In the genomic region with DNA sequence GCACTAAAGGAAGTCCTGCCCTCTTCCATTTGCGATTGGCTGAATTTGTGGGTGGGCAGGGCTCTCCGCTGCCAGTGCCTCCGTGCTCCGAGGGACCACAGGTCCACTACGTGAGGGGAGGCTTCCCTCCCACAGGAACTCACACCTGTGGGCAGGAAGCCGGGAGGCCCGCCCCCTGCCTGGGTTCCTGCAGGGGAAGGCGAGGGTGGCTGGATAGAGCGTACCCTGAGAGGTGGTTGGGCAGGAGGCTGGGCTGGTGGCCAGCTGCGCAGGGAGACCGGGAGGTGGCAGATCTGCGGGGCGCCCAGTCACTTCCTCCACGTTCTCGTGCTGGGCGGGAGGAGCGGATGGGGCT, we compare ENCODE assay signal across 12 cellular contexts. TPM values are rescaled to one million over a fixed set of nuclear protein-coding genes. Genes with fewer than 3 reads are reported as not detected.
DNase-seq lines count a peak whose midpoint lies in the region; ATAC-seq and TF ChIP-seq lines count a peak whose summit lies in the region.
"Had no signal": no experiment of that assay in that cellular context is flagged by ENCODE, and none has a peak within 500 bp of the region (broad histone marks: within the 10 kb centered on the region; RNA-seq: fewer than 3 reads in every experiment).

No MANE protein-coding gene starts in this region.

- no peak overlapping the region for H3K27ac ChIP-seq in esophagus squamous epithelium
- H3K27ac ChIP-seq: 22Rv1 had no signal

- peaks cover 4% of the 10 kb centered on the region for H3K4me1 Mint-ChIP-seq in T-helper 17 cell
- H3K4me1 Mint-ChIP-seq in stimulated activated naive B cell treated with anti-CD40 and anti-IgM and Interleukin-4, amounts not matched to agents 10 μg/mL and 1 μg/mL and 100 μg/mL, for 72 hours, result peaks cover 6 to 7% of the 10 kb centered on the region in 2 donors

- TF ChIP-seq CTCF in esophagus squamous epithelium (IDR thresholded peaks at IDR 0.05), result no peak

- intact Hi-C loops in esophagus squamous epithelium (cut with DNase I), result no loop called here

- peaks cover 0 to 4% (median 0%) of the 10 kb centered on the region in 3 donors for H3K4me1 ChIP-seq in esophagus squamous epithelium

- no peaks in the 10 kb centered on the region for H3K27me3 ChIP-seq in esophagus squamous epithelium

- no peak overlapping the region for H3K4me3 ChIP-seq in esophagus squamous epithelium

- peak overlapping the region; percentile 60 for H3K27ac Mint-ChIP-seq in T-helper 17 cell
- H3K27ac Mint-ChIP-seq in stimulated activated naive B cell treated with anti-CD40 and anti-IgM and Interleukin-4, amounts not matched to agents 10 μg/mL and 1 μg/mL and 100 μg/mL, for 72 hours, result peak overlapping the region; percentile 90

- 94 to 98% methylated on average over 8 to 13 of the region's 17 CpGs for WGBS in esophagus squamous epithelium, 2 donors

- TF ChIP-seq POLR2A in esophagus squamous epithelium (IDR thresholded peaks at IDR 0.05), result no peak

- H3K36me3 ChIP-seq in esophagus squamous epithelium, result peaks cover 0 to 25% (median 6%) of the 10 kb centered on the region in 3 donors

- H3K27me3 Mint-ChIP-seq in T-helper 17 cell, result no peaks in the 10 kb centered on the region
- no peaks in the 10 kb centered on the region for H3K27me3 Mint-ChIP-seq in stimulated activated naive B cell treated with anti-CD40 and anti-IgM and Interleukin-4, amounts not matched to agents 10 μg/mL and 1 μg/mL and 100 μg/mL, for 72 hours

- peak; percentile 80 for ATAC-seq in T-helper 17 cell
- peak; percentile 31 to 43 for ATAC-seq in stimulated activated naive B cell treated with anti-CD40 and anti-IgM and Interleukin-4, amounts not matched to agents 10 μg/mL and 1 μg/mL and 100 μg/mL, for 72 hours (replicated peaks)

- H3K36me3 Mint-ChIP-seq in T-helper 17 cell (ENCODE audit: low read depth), result no peaks in the 10 kb centered on the region
- peaks cover 25 to 34% of the 10 kb centered on the region in 2 donors for H3K36me3 Mint-ChIP-seq in stimulated activated naive B cell treated with anti-CD40 and anti-IgM and Interleukin-4, amounts not matched to agents 10 μg/mL and 1 μg/mL and 100 μg/mL, for 72 hours

- H3K9me3 ChIP-seq in T-helper 17 cell (ENCODE audit: control insufficient read depth, low read length, poor library complexity, severe bottlenecking) (no peaks in the 10 kb centered on the region), esophagus squamous epithelium (no peaks in the 10 kb centered on the region)

- H3K9me3 Mint-ChIP-seq in stimulated activated naive B cell treated with anti-CD40 and anti-IgM and Interleukin-4, amounts not matched to agents 10 μg/mL and 1 μg/mL and 100 μg/mL, for 72 hours, result peaks cover 3% of the 10 kb centered on the region in 2 donors

- peak overlapping the region; percentile 73 for H3K4me3 Mint-ChIP-seq in T-helper 17 cell
- peak overlapping the region; percentile 35 to 44 for H3K4me3 Mint-ChIP-seq in stimulated activated naive B cell treated with anti-CD40 and anti-IgM and Interleukin-4, amounts not matched to agents 10 μg/mL and 1 μg/mL and 100 μg/mL, for 72 hours

- DNase-seq in NOMO-1 (lab: John Stamatoyannopoulos, UW; ENCODE audit: unreplicated experiment in 2 of 2) (peak; percentile 46 to 49), NOMO-1 treated with dmso at 0.1 percent for 144 hours (lab: John Stamatoyannopoulos, UW; ENCODE audit: unreplicated experiment) (no peak), T-helper 17 cell (no peak), iPS DF 19.7 (ENCODE audit: low read depth, low spot score) (peak; percentile 23), DMS53 (lab: John Stamatoyannopoulos, UW) (no peak), esophagus squamous epithelium (lab: John Stamatoyannopoulos, UW) (no peak), NCI-H82 (lab: John Stamatoyannopoulos, UW) (no peak)
- DNase-seq in stimulated activated naive B cell treated with anti-CD40 and anti-IgM and Interleukin-4, amounts not matched to agents 10 μg/mL and 1 μg/mL and 100 μg/mL, for 72 hours, result no peak
- DNase-seq: activated T-cell treated with anti-CD3 and anti-CD28 coated beads, Interleukin-2, amount 50 U/mL, for 1 hour; NCI-H446; stimulated activated CD4-positive, alpha-beta T cell treated with anti-CD3 and anti-CD28 coated beads, Interleukin-15, amount 100 ng/mL, for 24 hours had no signal

RNA-seq across cellular contexts. Expression of gene PTH2R, which starts 47.0 kb away (rescaled TPM):
- under 1 TPM in 1 of 2 donors, not detected in 1; 0.27 TPM for total RNA-seq in T-helper 17 cell
- total RNA-seq in esophagus squamous epithelium, result not detected

Comparison
In these comparisons a context has a peak if more than half of its experiments do, and no peak if none do; other contexts are left out.
1. DNase-seq: peak in NOMO-1 (2 of 2) and iPS DF 19.7 (single experiment); none in NOMO-1 treated with dmso at 0.1 percent for 144 hours (single experiment), T-helper 17 cell (0 of 3), stimulated activated naive B cell treated with anti-CD40 and anti-IgM and Interleukin-4, amounts not matched to agents 10 μg/mL and 1 μg/mL and 100 μg/mL, for 72 hours (single experiment), DMS53 (single experiment), esophagus squamous epithelium (single experiment) and NCI-H82 (single experiment).